1 cellular context compared by ENCODE assay signal in genomic region chr16:52494621-52495020, GRCh38.
A peak's percentile ranks its signal among the peaks of the same experiment; 100 is the strongest.
TF ChIP-seq lines count a peak whose summit lies in the region.

No MANE protein-coding gene starts in this region.

TF ChIP-seq in HepG2, 621 proteins besides CTCF, POLR2A, EP300 and RAD21 (continued from another document):
- peak; percentile 92; the same call in 1 of the 2 replicates for TF ChIP-seq NFKBIZ (CRISPR knock-in tag; IDR thresholded peaks at IDR 0.05)
- TF ChIP-seq FOXA1 (IDR thresholded peaks at IDR 0.05) = no peak
- TF ChIP-seq FOXA1 (CRISPR knock-in tag; IDR thresholded peaks at IDR 0.05) = peak; percentile 81
- TF ChIP-seq TGIF2 (CRISPR knock-in tag; IDR thresholded peaks at IDR 0.05) = peak; percentile 21; the same call in 1 of the 2 replicates
- no peak for TF ChIP-seq PREB (CRISPR knock-in tag; IDR thresholded peaks at IDR 0.05)
- TF ChIP-seq SAP130 (CRISPR knock-in tag; IDR thresholded peaks at IDR 0.05; ENCODE audit: low read depth) = peak; percentile 34
- TF ChIP-seq POGK (CRISPR knock-in tag; conservative IDR thresholded peaks at IDR 0.05) = 0 out of 2 replicates have a peak, but pooled peaks have one; percentile 50
- TF ChIP-seq CEBPG (CRISPR knock-in tag; IDR thresholded peaks at IDR 0.05) = peak; percentile 87
- no peak for TF ChIP-seq ZNF777 (CRISPR knock-in tag; IDR thresholded peaks at IDR 0.05)
- 0 out of 2 replicates have a peak, but pooled peaks have one; percentile 24 for TF ChIP-seq KAT8 (CRISPR knock-in tag; IDR thresholded peaks at IDR 0.05)
- no peak for TF ChIP-seq TEAD3 (CRISPR knock-in tag; optimal IDR thresholded peaks at IDR 0.05; ENCODE audit: borderline replicate concordance)
- TF ChIP-seq SOX6 (IDR thresholded peaks at IDR 0.05) = no peak
- peak; percentile 71; the same call in 1 of the 2 replicates for TF ChIP-seq SOX6 (CRISPR knock-in tag; IDR thresholded peaks at IDR 0.05)
- peak; percentile 15; the same call in 1 of the 2 replicates for TF ChIP-seq ISL2 (CRISPR knock-in tag; IDR thresholded peaks at IDR 0.05)
- TF ChIP-seq KLF16 (CRISPR knock-in tag; IDR thresholded peaks at IDR 0.05) = peak in 1 of 2 experiments; percentile 60; a peak in 2 of 4 replicates
- TF ChIP-seq RBAK (CRISPR knock-in tag; IDR thresholded peaks at IDR 0.05) = no peak
- no peak for TF ChIP-seq ZC3H13 (CRISPR knock-in tag; IDR thresholded peaks at IDR 0.05)
- no peak for TF ChIP-seq ZNF3 (CRISPR knock-in tag; IDR thresholded peaks at IDR 0.05)
- TF ChIP-seq CEBPB (IDR thresholded peaks at IDR 0.05; ENCODE audit: borderline replicate concordance, low read depth, low read length) = peak; percentile 59; the same call in 1 of the 2 replicates
- 0 out of 2 replicates have a peak, but pooled peaks have one; percentile 70 for TF ChIP-seq HOXA5 (CRISPR knock-in tag; IDR thresholded peaks at IDR 0.05)
- TF ChIP-seq BCLAF1 (IDR thresholded peaks at IDR 0.05) = no peak
- TF ChIP-seq PBX3 (CRISPR knock-in tag; IDR thresholded peaks at IDR 0.05; ENCODE audit: borderline replicate concordance) = no peak
- TF ChIP-seq FOXK1 (CRISPR knock-in tag; IDR thresholded peaks at IDR 0.05; ENCODE audit: borderline replicate concordance, low read depth) = peak; percentile 64; the same call in 1 of the 2 replicates
- TF ChIP-seq MED1 (CRISPR knock-in tag; IDR thresholded peaks at IDR 0.05) = peak; percentile 77
